ENCODE assay signal across 21 cellular contexts in genomic region chr7:132553031-132553430, GRCh38. TPM values are rescaled to one million over a fixed set of nuclear protein-coding genes. Genes with fewer than 3 reads are reported as not detected.
DNase-seq lines count a peak whose midpoint lies in the region; ATAC-seq lines count a peak whose summit lies in the region.
"Had no signal": no experiment of that assay in that cellular context is flagged by ENCODE, and none has a peak within 500 bp of the region (broad histone marks: within the 10 kb centered on the region; RNA-seq: fewer than 3 reads in every experiment).

No MANE protein-coding gene starts in this region.

- H3K9me3 Mint-ChIP-seq in activated naive CD8-positive, alpha-beta T cell treated with anti-CD3 and anti-CD28 coated beads, Interleukin-2, amount 10 ng/mL, durations not matched to agents 7 days and 5 days, result peaks cover 18% of the 10 kb centered on the region
- peaks cover 13% of the 10 kb centered on the region for H3K9me3 Mint-ChIP-seq in activated naive CD8-positive, alpha-beta T cell treated with anti-CD3 and anti-CD28 coated beads for 36 hours

- H4K8ac ChIP-seq in trophoblast cell (ENCODE audit: low read depth, low read length), result no peak overlapping the region

- peaks cover 74% of the 10 kb centered on the region for H3K36me3 Mint-ChIP-seq in activated naive CD8-positive, alpha-beta T cell treated with anti-CD3 and anti-CD28 coated beads, Interleukin-2, amount 10 ng/mL, durations not matched to agents 7 days and 5 days
- H3K36me3 Mint-ChIP-seq in activated naive CD8-positive, alpha-beta T cell treated with anti-CD3 and anti-CD28 coated beads for 36 hours, result peaks cover 6% of the 10 kb centered on the region
- H3K36me3 Mint-ChIP-seq: CD14-positive monocyte had no signal

- no peak overlapping the region for H3K23ac ChIP-seq in trophoblast cell (ENCODE audit: low read length)

- H3K18ac ChIP-seq in trophoblast cell (ENCODE audit: low read length), result no peak overlapping the region

- H4K20me1 ChIP-seq in Karpas-422 (ENCODE audit: insufficient read depth, low read depth, low read length), result no peaks in the 10 kb centered on the region
- H4K20me1 ChIP-seq: BLaER1 treated with 17β-estradiol and CSF1 and Interleukin-3, amounts not matched to agents 10 nM and 100 nM had no signal

- H2AFZ ChIP-seq in trophoblast cell (ENCODE audit: insufficient read depth, low read length, poor library complexity), result no peak overlapping the region
- H2AFZ ChIP-seq in Karpas-422 (ENCODE audit: low read length), result no peak overlapping the region

- H3K4me1 Mint-ChIP-seq in activated naive CD8-positive, alpha-beta T cell treated with anti-CD3 and anti-CD28 coated beads, Interleukin-2, amount 10 ng/mL, durations not matched to agents 7 days and 5 days, result peaks cover 44% of the 10 kb centered on the region
- peaks cover 4% of the 10 kb centered on the region for H3K4me1 Mint-ChIP-seq in activated naive CD8-positive, alpha-beta T cell treated with anti-CD3 and anti-CD28 coated beads for 36 hours

- H3K9me3 ChIP-seq in trophoblast cell (ENCODE audit: insufficient read depth, low read depth, low read length), result peaks cover 6% of the 10 kb centered on the region
- H3K9me3 ChIP-seq in Karpas-422 (ENCODE audit: low read length), result no peaks in the 10 kb centered on the region; the same call in 1 of the 2 replicates
- H3K9me3 ChIP-seq: BE2C, HAP-1 had no signal

- H3K79me2 ChIP-seq in trophoblast cell (ENCODE audit: control insufficient read depth, insufficient read depth, low read length, poor library complexity) (no peaks in the 10 kb centered on the region), Karpas-422 (ENCODE audit: low read length) (no peaks in the 10 kb centered on the region)

- H4K91ac ChIP-seq in trophoblast cell (ENCODE audit: low read depth, low read length), result no peak overlapping the region

- no peak overlapping the region for H4K12ac ChIP-seq in trophoblast cell (ENCODE audit: low read depth, low read length)

- no peak overlapping the region for H2BK5ac ChIP-seq in trophoblast cell (ENCODE audit: low read depth, low read length, poor library complexity)

- H3K27me3 ChIP-seq in trophoblast cell (ENCODE audit: insufficient read depth, low read length) (no peaks in the 10 kb centered on the region), Karpas-422 (ENCODE audit: low read length) (0 out of 2 replicates have a peak, but pooled peaks cover 3% of the 10 kb centered on the region)
- H3K27me3 ChIP-seq: BE2C; BLaER1 treated with 17β-estradiol and CSF1 and Interleukin-3, amounts not matched to agents 10 nM and 100 nM had no signal

- ATAC-seq in activated naive CD8-positive, alpha-beta T cell treated with anti-CD3 and anti-CD28 coated beads, Interleukin-2, amount 10 ng/mL, durations not matched to agents 7 days and 5 days (ENCODE audit: low read depth), result no peak
- ATAC-seq: A549 had no signal

- POLR2A ChIA-PET in activated naive CD8-positive, alpha-beta T cell treated with anti-CD3 and anti-CD28 coated beads, Interleukin-2, amount 10 ng/mL, durations not matched to agents 7 days and 5 days (lab: Charles Lee), result interaction anchor here (0.6 kb wide), 1 partner anchor 232 kb away, joined by 3 read pairs; no protein-coding TSS in a partner anchor

- no peak overlapping the region for H2BK12ac ChIP-seq in trophoblast cell (ENCODE audit: low read length)

- H3K27ac ChIP-seq in trophoblast cell (ENCODE audit: low read depth, low read length) (no peak overlapping the region), Karpas-422 (ENCODE audit: low read length) (no peak overlapping the region)
- H3K27ac ChIP-seq: A549; BLaER1 treated with 17β-estradiol and CSF1 and Interleukin-3, amounts not matched to agents 10 nM and 100 nM had no signal

- H3K36me3 ChIP-seq in trophoblast cell (ENCODE audit: control insufficient read depth in 1 of 2, insufficient read depth in 2 of 2, low read length in 2 of 2) (no peaks in the 10 kb centered on the region), Karpas-422 (ENCODE audit: insufficient read depth, low read length) (no peaks in the 10 kb centered on the region)
- H3K36me3 ChIP-seq: HAP-1 had no signal

- no peak overlapping the region for H3K4me2 ChIP-seq in trophoblast cell (ENCODE audit: low read length)
- H3K4me2 ChIP-seq in Karpas-422 (ENCODE audit: low read depth, low read length, poor library complexity, severe bottlenecking), result no peak overlapping the region
- H3K4me2 ChIP-seq: A549; BLaER1 treated with 17β-estradiol and CSF1 and Interleukin-3, amounts not matched to agents 10 nM and 100 nM had no signal

- H3K4me1 ChIP-seq in trophoblast cell (ENCODE audit: control insufficient read depth in 1 of 2, insufficient read depth in 2 of 2, low read length in 2 of 2) (peaks cover 0 to 4% of the 10 kb centered on the region in 2 experiments), Karpas-422 (ENCODE audit: low read length) (no peaks in the 10 kb centered on the region)
- H3K4me1 ChIP-seq: A549, HAP-1 had no signal

- H3K27me3 Mint-ChIP-seq in activated naive CD8-positive, alpha-beta T cell treated with anti-CD3 and anti-CD28 coated beads, Interleukin-2, amount 10 ng/mL, durations not matched to agents 7 days and 5 days, result peaks cover 5% of the 10 kb centered on the region
- no peaks in the 10 kb centered on the region for H3K27me3 Mint-ChIP-seq in activated naive CD8-positive, alpha-beta T cell treated with anti-CD3 and anti-CD28 coated beads for 36 hours

- H3K79me1 ChIP-seq in trophoblast cell (ENCODE audit: low read length), result no peaks in the 10 kb centered on the region

- H3K14ac ChIP-seq in trophoblast cell (ENCODE audit: low read length), result no peak overlapping the region

- H3K27ac Mint-ChIP-seq in activated naive CD8-positive, alpha-beta T cell treated with anti-CD3 and anti-CD28 coated beads, Interleukin-2, amount 10 ng/mL, durations not matched to agents 7 days and 5 days, result peak overlapping the region; percentile 11
- H3K27ac Mint-ChIP-seq in activated naive CD8-positive, alpha-beta T cell treated with anti-CD3 and anti-CD28 coated beads for 36 hours, result no peak overlapping the region
- H3K27ac Mint-ChIP-seq: CD4-positive, alpha-beta T cell; CD8-positive, alpha-beta memory T cell; HFFc6 had no signal

- WGBS in trophoblast cell (ENCODE audit: extremely low coverage, insufficient coverage, insufficient read length), result no CpG with 5 or more reads among the region's 3 CpGs

- H3K4me3 ChIP-seq in trophoblast cell (ENCODE audit: low read depth, low read length) (no peak overlapping the region), Karpas-422 (ENCODE audit: low read length) (no peak overlapping the region)
- H3K4me3 ChIP-seq: A549; BLaER1 treated with 17β-estradiol and CSF1 and Interleukin-3, amounts not matched to agents 10 nM and 100 nM; HAP-1 had no signal

- H3K4me3 Mint-ChIP-seq in activated naive CD8-positive, alpha-beta T cell treated with anti-CD3 and anti-CD28 coated beads, Interleukin-2, amount 10 ng/mL, durations not matched to agents 7 days and 5 days, result no peak overlapping the region
- no peak overlapping the region for H3K4me3 Mint-ChIP-seq in activated naive CD8-positive, alpha-beta T cell treated with anti-CD3 and anti-CD28 coated beads for 36 hours
- H3K4me3 Mint-ChIP-seq: CD14-positive monocyte; CD4-positive, alpha-beta T cell; CD8-positive, alpha-beta memory T cell; HFFc6 had no signal

- H2BK120ac ChIP-seq in trophoblast cell (ENCODE audit: insufficient read depth, low read length, poor library complexity), result no peak overlapping the region

- H3K4ac ChIP-seq in trophoblast cell (ENCODE audit: low read depth, low read length), result no peak overlapping the region

- DNase-seq in activated naive CD8-positive, alpha-beta T cell treated with anti-CD3 and anti-CD28 coated beads, Interleukin-2, amount 10 ng/mL, durations not matched to agents 7 days and 5 days, result no peak
- no peak for DNase-seq in activated naive CD8-positive, alpha-beta T cell treated with anti-CD3 and anti-CD28 coated beads for 36 hours
- DNase-seq in RPMI7951 (ENCODE audit: low read depth), result peak; percentile 79
- DNase-seq in kidney tubule cell (ENCODE audit: low spot score), result peak; percentile 22
- peak; percentile 71 to 82 for DNase-seq in trophoblast cell
- DNase-seq in DMS79 (lab: John Stamatoyannopoulos, UW), result no peak
- DNase-seq in Karpas-422, result no peak
- DNase-seq: 8988T; ACHN; AML-193; BE2C; CD4-positive, alpha-beta T cell; CD8-positive, alpha-beta memory T cell; DMS53; DND-41; GOT3; HFFc6 had no signal

- H3K9ac ChIP-seq in trophoblast cell (ENCODE audit: low read length) (no peak overlapping the region), Karpas-422 (ENCODE audit: low read length) (no peak overlapping the region)
- H3K9ac ChIP-seq: BLaER1 treated with 17β-estradiol and CSF1 and Interleukin-3, amounts not matched to agents 10 nM and 100 nM had no signal

- no peaks in the 10 kb centered on the region for H3K9me2 ChIP-seq in Karpas-422 (replicated peaks; ENCODE audit: insufficient read depth, low read length)

- H2AK5ac ChIP-seq in trophoblast cell (ENCODE audit: low read length), result no peak overlapping the region

RNA-seq across cellular contexts. Expression of gene PLXNA4, which starts 23.2 kb away (rescaled TPM):
- 10 to 100 TPM; 16.5 to 20.5 TPM for total RNA-seq in activated naive CD8-positive, alpha-beta T cell treated with anti-CD3 and anti-CD28 coated beads, Interleukin-2, amount 10 ng/mL, durations not matched to agents 7 days and 5 days
- under 1 TPM; 0.12 to 0.29 TPM for total RNA-seq in activated naive CD8-positive, alpha-beta T cell treated with anti-CD3 and anti-CD28 coated beads for 36 hours
- 1.4 and 2.1 TPM in 2 replicates for total RNA-seq in RPMI7951 (2014; rRNA removed; shearing (Covaris generic))
- polyA plus RNA-seq in trophoblast cell (2013), result 0.05 and 0.07 TPM in 2 replicates
- total RNA-seq in Karpas-422 (2014; rRNA removed; shearing (Covaris generic); ENCODE audit: low replicate concordance), result 0.29 and 0.48 TPM in 2 replicates
- polyA plus RNA-seq: CD14-positive monocyte had no signal

Comparison
In these comparisons a context has a peak if more than half of its experiments do, and no peak if none do; other contexts are left out.
1. DNase-seq: peak in RPMI7951 (single experiment), kidney tubule cell (single experiment) and trophoblast cell (2 of 2); none in activated naive CD8-positive, alpha-beta T cell treated with anti-CD3 and anti-CD28 coated beads, Interleukin-2, amount 10 ng/mL, durations not matched to agents 7 days and 5 days (single experiment), activated naive CD8-positive, alpha-beta T cell treated with anti-CD3 and anti-CD28 coated beads for 36 hours (single experiment), DMS79 (single experiment) and Karpas-422 (single experiment).